In genomic region chr12:52130695-52131094, GRCh38 we compare ENCODE assay signal across 14 cellular contexts.
DNase-seq lines count a peak whose midpoint lies in the region; ATAC-seq lines count a peak whose summit lies in the region.
"Had no signal": no experiment of that assay in that cellular context is flagged by ENCODE, and none has a peak within 500 bp of the region (broad histone marks: within the 10 kb centered on the region; RNA-seq: fewer than 3 reads in every experiment).

No MANE protein-coding gene starts in this region.

- peaks cover 13 to 33% of the 10 kb centered on the region in 2 donors for H3K27me3 Mint-ChIP-seq in stimulated activated naive B cell treated with anti-CD40 and anti-IgM and Interleukin-4, amounts not matched to agents 10 μg/mL and 1 μg/mL and 100 μg/mL, for 72 hours
- H3K27me3 Mint-ChIP-seq in stimulated activated naive CD8-positive, alpha-beta T cell treated with anti-CD3 and anti-CD28 coated beads, Interleukin-15, amount 100 ng/mL, for 72 hours = peaks cover 38% of the 10 kb centered on the region

- no peaks in the 10 kb centered on the region for H3K36me3 Mint-ChIP-seq in stimulated activated naive B cell treated with anti-CD40 and anti-IgM and Interleukin-4, amounts not matched to agents 10 μg/mL and 1 μg/mL and 100 μg/mL, for 72 hours

- no peak for ATAC-seq in stimulated activated naive B cell treated with anti-CD40 and anti-IgM and Interleukin-4, amounts not matched to agents 10 μg/mL and 1 μg/mL and 100 μg/mL, for 72 hours (replicated peaks)
- ATAC-seq in stimulated activated naive CD8-positive, alpha-beta T cell treated with anti-CD3 and anti-CD28 coated beads, Interleukin-15, amount 100 ng/mL, for 72 hours = no peak
- ATAC-seq in HG03135 (IDR thresholded peaks at IDR 0.05; ENCODE audit: unreplicated experiment) = no peak
- ATAC-seq: activated T-cell treated with anti-CD3 and anti-CD28 coated beads, Interleukin-2, amount 50 U/mL, for 72 hours had no signal

- H3K9me3 Mint-ChIP-seq in stimulated activated naive B cell treated with anti-CD40 and anti-IgM and Interleukin-4, amounts not matched to agents 10 μg/mL and 1 μg/mL and 100 μg/mL, for 72 hours = peaks cover 0 to 3% of the 10 kb centered on the region in 2 donors
- no peaks in the 10 kb centered on the region for H3K9me3 Mint-ChIP-seq in stimulated activated naive CD8-positive, alpha-beta T cell treated with anti-CD3 and anti-CD28 coated beads, Interleukin-15, amount 100 ng/mL, for 72 hours
- H3K9me3 Mint-ChIP-seq: activated T-cell treated with anti-CD3 and anti-CD28 coated beads, Interleukin-2, amount 50 U/mL, for 72 hours had no signal

- no peak overlapping the region for H3K4me3 Mint-ChIP-seq in stimulated activated naive B cell treated with anti-CD40 and anti-IgM and Interleukin-4, amounts not matched to agents 10 μg/mL and 1 μg/mL and 100 μg/mL, for 72 hours
- H3K4me3 Mint-ChIP-seq in stimulated activated naive CD8-positive, alpha-beta T cell treated with anti-CD3 and anti-CD28 coated beads, Interleukin-15, amount 100 ng/mL, for 72 hours = no peak overlapping the region
- H3K4me3 Mint-ChIP-seq: activated T-cell treated with anti-CD3 and anti-CD28 coated beads, Interleukin-2, amount 50 U/mL, for 72 hours had no signal

- peaks cover 2 to 5% of the 10 kb centered on the region in 2 donors for H3K4me1 Mint-ChIP-seq in stimulated activated naive B cell treated with anti-CD40 and anti-IgM and Interleukin-4, amounts not matched to agents 10 μg/mL and 1 μg/mL and 100 μg/mL, for 72 hours
- H3K4me1 Mint-ChIP-seq in stimulated activated naive CD8-positive, alpha-beta T cell treated with anti-CD3 and anti-CD28 coated beads, Interleukin-15, amount 100 ng/mL, for 72 hours = no peaks in the 10 kb centered on the region

- H3K27ac Mint-ChIP-seq in stimulated activated naive B cell treated with anti-CD40 and anti-IgM and Interleukin-4, amounts not matched to agents 10 μg/mL and 1 μg/mL and 100 μg/mL, for 72 hours = peak overlapping the region; percentile 56
- H3K27ac Mint-ChIP-seq in stimulated activated naive CD8-positive, alpha-beta T cell treated with anti-CD3 and anti-CD28 coated beads, Interleukin-15, amount 100 ng/mL, for 72 hours = no peak overlapping the region
- H3K27ac Mint-ChIP-seq: activated T-cell treated with anti-CD3 and anti-CD28 coated beads, Interleukin-2, amount 50 U/mL, for 72 hours had no signal

- DNase-seq in activated CD8-positive, alpha-beta memory T cell treated with anti-CD3 and anti-CD28 coated beads, Interleukin-2, amount 50 U/mL, for 48 hours = peak; percentile 48
- no peak for DNase-seq in activated CD8-positive, alpha-beta memory T cell treated with anti-CD3 and anti-CD28 coated beads, Interleukin-2, amount 50 U/mL, for 4 hours
- DNase-seq in NCI-H146 treated with DMSO at 0.1 percent for 48 hours (lab: John Stamatoyannopoulos, UW; ENCODE audit: unreplicated experiment) (peak; percentile 99), NCI-H69 (lab: John Stamatoyannopoulos, UW) (peak; percentile 100)
- DNase-seq in stimulated activated naive B cell treated with anti-CD40 and anti-IgM and Interleukin-4, amounts not matched to agents 10 μg/mL and 1 μg/mL and 100 μg/mL, for 72 hours = no peak
- DNase-seq in stimulated activated CD4-positive, alpha-beta T cell treated with anti-CD3 and anti-CD28 coated beads, Interleukin-4, amount 100 ng/mL, for 1 hour = no peak
- DNase-seq in stimulated activated naive CD8-positive, alpha-beta T cell treated with anti-CD3 and anti-CD28 coated beads, Interleukin-15, amount 100 ng/mL, for 72 hours = no peak
- DNase-seq: ACHN; activated T-cell treated with anti-CD3 and anti-CD28 coated beads, Interleukin-2, amount 50 U/mL, for 72 hours; amniotic stem cell; NCI-H82; SHP77 treated with DMSO at 0.1 percent for 48 hours; stimulated activated CD8-positive, alpha-beta memory T cell treated with anti-CD3 and anti-CD28 coated beads, Interleukin-4, amount 100 ng/mL, for 48 hours had no signal

Comparison
In these comparisons a context has a peak if more than half of its experiments do, and no peak if none do; other contexts are left out.
1. DNase-seq: peak in activated CD8-positive, alpha-beta memory T cell treated with anti-CD3 and anti-CD28 coated beads, Interleukin-2, amount 50 U/mL, for 48 hours (single experiment), NCI-H146 treated with DMSO at 0.1 percent for 48 hours (single experiment) and NCI-H69 (single experiment); none in activated CD8-positive, alpha-beta memory T cell treated with anti-CD3 and anti-CD28 coated beads, Interleukin-2, amount 50 U/mL, for 4 hours (single experiment), stimulated activated naive B cell treated with anti-CD40 and anti-IgM and Interleukin-4, amounts not matched to agents 10 μg/mL and 1 μg/mL and 100 μg/mL, for 72 hours (single experiment), stimulated activated CD4-positive, alpha-beta T cell treated with anti-CD3 and anti-CD28 coated beads, Interleukin-4, amount 100 ng/mL, for 1 hour (single experiment) and stimulated activated naive CD8-positive, alpha-beta T cell treated with anti-CD3 and anti-CD28 coated beads, Interleukin-15, amount 100 ng/mL, for 72 hours (0 of 2).